21 cellular contexts compared by ENCODE assay signal in the genomic region with DNA sequence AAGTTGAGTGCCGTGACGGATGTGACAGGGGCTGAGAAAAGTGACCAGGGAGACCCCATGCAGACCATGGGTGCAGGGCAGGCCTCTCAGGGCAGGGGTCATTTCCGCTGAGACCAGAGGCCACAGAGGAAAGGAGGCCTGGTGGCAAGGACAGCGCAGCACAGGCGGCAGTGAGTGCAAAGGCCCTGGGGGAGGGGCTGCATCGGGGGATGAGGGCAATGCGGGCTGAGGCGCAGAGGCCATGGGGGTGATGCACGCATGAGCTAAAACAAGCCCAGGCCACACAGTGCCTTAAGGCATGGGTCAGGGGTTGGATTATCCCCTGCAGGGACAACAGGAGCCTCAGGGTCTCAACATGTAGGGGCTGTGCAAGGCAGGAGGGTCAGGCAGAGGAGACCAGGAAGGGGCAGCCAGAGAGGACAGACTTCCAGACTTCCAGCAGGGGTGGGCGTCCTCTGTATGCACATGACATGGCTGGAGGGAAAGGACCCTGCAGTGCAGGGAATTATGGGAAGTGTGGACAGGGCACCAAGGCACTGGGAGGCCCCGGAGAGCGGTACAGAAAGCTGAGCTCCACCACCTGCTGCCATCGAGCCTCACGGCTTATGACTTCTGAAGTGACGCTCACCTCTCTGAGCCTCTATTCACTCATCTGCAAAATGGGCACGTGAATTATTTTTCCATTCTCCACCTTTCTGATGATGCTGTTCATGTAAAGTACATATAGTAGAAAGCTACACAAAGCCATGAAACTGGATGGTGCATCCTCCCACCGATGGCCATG.
"Had no signal": no experiment of that assay in that cellular context is flagged by ENCODE, and none has a peak within 500 bp of the region (broad histone marks: within the 10 kb centered on the region; RNA-seq: fewer than 3 reads in every experiment).

No MANE protein-coding gene starts in this region.

- H3K27me3 Mint-ChIP-seq: stimulated activated memory B cell treated with anti-CD40 and anti-IgM and Interleukin-4, amounts not matched to agents 10 μg/mL and 1 μg/mL and 100 μg/mL, for 72 hours; stimulated activated naive CD8-positive, alpha-beta T cell treated with anti-CD3 and anti-CD28 coated beads, Interleukin-15, Interleukin-2, amounts not matched to agents 100 ng/mL and 50 ng/mL, for 24 hours had no signal

- H3K9me3 Mint-ChIP-seq: endodermal cell; naive B cell; stimulated activated memory B cell treated with anti-CD40 and anti-IgM and Interleukin-4, amounts not matched to agents 10 μg/mL and 1 μg/mL and 100 μg/mL, for 72 hours; stimulated activated naive CD8-positive, alpha-beta T cell treated with anti-CD3 and anti-CD28 coated beads, Interleukin-15, Interleukin-2, amounts not matched to agents 100 ng/mL and 50 ng/mL, for 24 hours had no signal

- H3K27ac Mint-ChIP-seq: endodermal cell; stimulated activated memory B cell treated with anti-CD40 and anti-IgM and Interleukin-4, amounts not matched to agents 10 μg/mL and 1 μg/mL and 100 μg/mL, for 72 hours; stimulated activated naive CD8-positive, alpha-beta T cell treated with anti-CD3 and anti-CD28 coated beads, Interleukin-15, Interleukin-2, amounts not matched to agents 100 ng/mL and 50 ng/mL, for 24 hours had no signal

- H3K36me3 ChIP-seq: colonic mucosa had no signal

- ATAC-seq: heart left ventricle; sciatic nerve; stimulated activated memory B cell treated with anti-CD40 and anti-IgM and Interleukin-4, amounts not matched to agents 10 μg/mL and 1 μg/mL and 100 μg/mL, for 72 hours had no signal

- H3K27ac ChIP-seq: colonic mucosa, heart left ventricle, psoas muscle, spleen, tibial artery had no signal

- DNase-seq: colonic mucosa; effector CD4-positive, alpha-beta T cell; endodermal cell; foreskin melanocyte; heart left ventricle; hypothalamus; kidney glomerular epithelial cell; mesendoderm; naive B cell; occipital lobe; psoas muscle; retina; spleen; stimulated activated CD4-positive, alpha-beta T cell treated with anti-CD3 and anti-CD28 coated beads, Interleukin-15, amount 100 ng/mL, for 24 hours; stimulated activated CD4-positive, alpha-beta T cell treated with anti-CD3 and anti-CD28 coated beads, Interleukin-1b, Interleukin-23, amount 100 ng/mL, for 48 hours; stimulated activated CD4-positive, alpha-beta T cell treated with anti-CD3 and anti-CD28 coated beads, Interleukin-4, amount 100 ng/mL, for 24 hours; tibial artery had no signal

- H3K4me1 Mint-ChIP-seq: endodermal cell; stimulated activated memory B cell treated with anti-CD40 and anti-IgM and Interleukin-4, amounts not matched to agents 10 μg/mL and 1 μg/mL and 100 μg/mL, for 72 hours had no signal

- H3K27me3 ChIP-seq: colonic mucosa, heart left ventricle, spleen, tibial artery had no signal

- H3K4me3 Mint-ChIP-seq: endodermal cell; naive B cell; stimulated activated memory B cell treated with anti-CD40 and anti-IgM and Interleukin-4, amounts not matched to agents 10 μg/mL and 1 μg/mL and 100 μg/mL, for 72 hours; stimulated activated naive CD8-positive, alpha-beta T cell treated with anti-CD3 and anti-CD28 coated beads, Interleukin-15, Interleukin-2, amounts not matched to agents 100 ng/mL and 50 ng/mL, for 24 hours had no signal

- H3K4me3 ChIP-seq: colonic mucosa, heart left ventricle, psoas muscle, spleen, tibial artery had no signal

- FAIRE-seq: islet of Langerhans had no signal

- H3K4me1 ChIP-seq: colonic mucosa, psoas muscle, tibial artery had no signal

- H3K36me3 Mint-ChIP-seq: naive B cell; stimulated activated memory B cell treated with anti-CD40 and anti-IgM and Interleukin-4, amounts not matched to agents 10 μg/mL and 1 μg/mL and 100 μg/mL, for 72 hours had no signal

- H3K9me3 ChIP-seq: colonic mucosa, heart left ventricle, psoas muscle, spleen, tibial artery had no signal
